ENCODE assay signal across 27 cellular contexts in the genomic region with DNA sequence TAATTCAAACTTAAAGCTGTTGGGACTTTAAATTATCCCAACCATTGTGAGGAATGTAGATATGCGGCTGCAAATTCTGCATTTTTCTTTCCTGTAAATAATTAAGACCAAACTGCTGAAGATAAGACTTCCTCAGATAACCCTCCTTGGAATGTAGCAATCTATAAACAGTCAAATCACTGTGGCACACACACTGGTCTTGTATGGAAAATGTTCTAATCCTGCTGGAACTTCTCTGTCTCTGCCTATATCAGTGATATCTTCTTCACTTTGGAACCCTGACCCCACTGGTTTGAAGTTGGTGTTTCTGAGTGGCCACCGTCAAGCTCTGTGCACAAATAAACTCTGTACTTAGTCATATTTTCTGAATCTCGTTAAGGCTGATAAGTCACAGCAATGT. TPM values are rescaled to one million over a fixed set of nuclear protein-coding genes. Genes with fewer than 3 reads are reported as not detected.
DNase-seq lines count a peak whose midpoint lies in the region; ATAC-seq, FAIRE-seq and TF ChIP-seq lines count a peak whose summit lies in the region.
"Had no signal": no experiment of that assay in that cellular context is flagged by ENCODE, and none has a peak within 500 bp of the region (broad histone marks: within the 10 kb centered on the region; RNA-seq: fewer than 3 reads in every experiment).

No MANE protein-coding gene starts in this region.

- TF ChIP-seq CTCF in liver (IDR thresholded peaks at IDR 0.05; ENCODE audit: low read depth, low read length, missing input control) (no peak), HepG2 (CRISPR knock-in tag; IDR thresholded peaks at IDR 0.05) (no peak), hepatocyte (IDR thresholded peaks at IDR 0.05; ENCODE audit: poor library complexity) (no peak), GM10248 (IDR thresholded peaks at IDR 0.05; ENCODE audit: control extremely low read depth, extremely low read depth, low read depth, missing control alignments) (no peak)

- no peak overlapping the region for H2AFZ ChIP-seq in HepG2 (ENCODE audit: low read length)
- no peak overlapping the region for H2AFZ ChIP-seq in hepatocyte
- H2AFZ ChIP-seq: GM23248 had no signal

- H3K9me3 ChIP-seq in liver (ENCODE audit: control insufficient read depth in 4 of 4, low read length in 3 of 4) (no peaks in the 10 kb centered on the region), HepG2 (ENCODE audit: low read length) (no peaks in the 10 kb centered on the region), hepatocyte (ENCODE audit: low read depth) (peaks cover 4% of the 10 kb centered on the region), mesodermal cell (ENCODE audit: control insufficient read depth, low read length) (peaks cover 6% of the 10 kb centered on the region)

- no peak overlapping the region for H3K9ac ChIP-seq in liver (ENCODE audit: low read depth in 1 of 2, low read length in 2 of 2)
- no peak overlapping the region for H3K9ac ChIP-seq in HepG2 (ENCODE audit: insufficient read depth, low read depth, low read length)
- H3K9ac ChIP-seq: BLaER1, GM23248 had no signal

- H3K27ac ChIP-seq in liver (ENCODE audit: low read depth in 1 of 2, low read length in 2 of 2) = peak overlapping the region in 1 of 2 donors; percentile 12
- no peak overlapping the region for H3K27ac ChIP-seq in HepG2 (ENCODE audit: extremely low read length, insufficient read depth, low read length)
- H3K27ac ChIP-seq in hepatocyte = peak overlapping the region; percentile 77
- H3K27ac ChIP-seq in mesodermal cell (ENCODE audit: low read depth, low read length, severe bottlenecking) = peak overlapping the region; percentile 62
- H3K27ac ChIP-seq: 22Rv1, BLaER1, GM23248, RWPE1 had no signal

- 68% methylated on average over 3 of the region's 3 CpGs for WGBS in liver
- 69% methylated on average over 3 of the region's 3 CpGs for WGBS in HepG2 (ENCODE audit: low lambda C conversion rate)
- whole genome bisulfite sequencing in hepatocyte (ENCODE audit: low lambda C conversion rate, missing lambda C conversion rate) = 19% methylated on average over 3 of the region's 3 CpGs
- 46 to 100% methylated on average over 1 to 2 of the region's 3 CpGs for WGBS in mesodermal cell (ENCODE audit: insufficient coverage in 2 of 2), 2 experiments

- no peaks in the 10 kb centered on the region for H3K9me2 ChIP-seq in hepatocyte (replicated peaks; ENCODE audit: insufficient read depth)

- TF ChIP-seq EP300 in HepG2 (IDR thresholded peaks at IDR 0.05; ENCODE audit: low read depth in 2 of 2, low read length in 2 of 2) = no peak
- TF ChIP-seq EP300 in HepG2 (CRISPR knock-in tag; IDR thresholded peaks at IDR 0.05; ENCODE audit: borderline replicate concordance) = no peak

- H3K4me2 ChIP-seq in HepG2 (ENCODE audit: low read depth, low read length) = no peak overlapping the region
- H3K4me2 ChIP-seq in hepatocyte = no peak overlapping the region
- H3K4me2 ChIP-seq: BLaER1 had no signal

- no peak for ATAC-seq in HepG2

- H3K36me3 ChIP-seq in liver (ENCODE audit: control insufficient read depth in 4 of 4, insufficient read depth in 3 of 4, low read depth in 1 of 4, low read length in 3 of 4) (no peaks in the 10 kb centered on the region), HepG2 (replicated peaks in 1 of 2; ENCODE audit: control insufficient read depth in 1 of 2, insufficient read depth in 2 of 2, low read length in 2 of 2) (no peaks in the 10 kb centered on the region), hepatocyte (replicated peaks; ENCODE audit: insufficient read depth, low read depth) (no peaks in the 10 kb centered on the region), mesodermal cell (ENCODE audit: control insufficient read depth, insufficient read depth, low read length) (no peaks in the 10 kb centered on the region)
- H3K36me3 ChIP-seq: HAP-1 had no signal

- BruUV-seq in HepG2 (replicated peaks; lab: Mats Ljungman, UMichigan) = no TSS peak

- H3K79me2 ChIP-seq in HepG2 (ENCODE audit: insufficient read depth, low read length) (no peaks in the 10 kb centered on the region), hepatocyte (no peaks in the 10 kb centered on the region)

- H4K20me1 ChIP-seq in HepG2 (ENCODE audit: insufficient read depth, low read length) (no peaks in the 10 kb centered on the region), hepatocyte (ENCODE audit: insufficient read depth, poor library complexity, severe bottlenecking) (no peaks in the 10 kb centered on the region)
- H4K20me1 ChIP-seq: BLaER1 had no signal

- no peak for FAIRE-seq in HepG2 (lab: Jason Lieb, UNC)
- FAIRE-seq: GM12892, HTR-8/SVneo had no signal

- no peaks in the 10 kb centered on the region for H3K4me1 ChIP-seq in liver (ENCODE audit: control insufficient read depth in 4 of 4, insufficient read depth in 4 of 4, low read length in 3 of 4)
- H3K4me1 ChIP-seq in HepG2 (ENCODE audit: insufficient read depth, low read length) = no peaks in the 10 kb centered on the region
- peaks cover 18% of the 10 kb centered on the region for H3K4me1 ChIP-seq in hepatocyte (ENCODE audit: insufficient read depth)
- peaks cover 10% of the 10 kb centered on the region for H3K4me1 ChIP-seq in mesodermal cell (ENCODE audit: control insufficient read depth, insufficient read depth, low read length, poor library complexity, severe bottlenecking)
- H3K4me1 ChIP-seq: HAP-1 had no signal

- CTCF ChIA-PET in HepG2 (lab: Yijun Ruan, JAX; ENCODE audit: low intra/inter-chr PET ratio, low total read pairs) (no interaction called here), GM10248 (lab: Yijun Ruan, JAX) (no interaction called here)

- no peak for TF ChIP-seq POLR2A in HepG2 (IDR thresholded peaks at IDR 0.05; ENCODE audit: insufficient read depth in 1 of 2, low read depth in 2 of 2, low read length in 2 of 2)

- H3K4me3 ChIP-seq in liver (ENCODE audit: low read depth in 1 of 3, low read length in 3 of 3) (no peak overlapping the region), HepG2 (replicated peaks in 1 of 3; ENCODE audit: insufficient read depth in 1 of 3, low read depth in 2 of 3, low read length in 3 of 3) (no peak overlapping the region), hepatocyte (no peak overlapping the region), mesodermal cell (ENCODE audit: extremely low read depth, insufficient read depth, low read length, poor library complexity, severe bottlenecking) (no peak overlapping the region)
- H3K4me3 ChIP-seq: BLaER1, GM23248, HAP-1 had no signal

- no peak for DNase-seq in HepG2 (ENCODE audit: low spot score)
- DNase-seq in hepatocyte (ENCODE audit: low spot score) = peak; percentile 35
- DNase-seq in stimulated activated naive CD4-positive, alpha-beta T cell (lab: John Stamatoyannopoulos, UW) = no peak
- DNase-seq in ecto neural progenitor cell (ENCODE audit: low spot score) = no peak
- no peak for DNase-seq in GM10248 (ENCODE audit: extremely low spot score)
- no peak for DNase-seq in SHP77 (lab: John Stamatoyannopoulos, UW)
- DNase-seq: ACHN; CD4-positive, alpha-beta T cell; COR-L47; DMS 273 treated with DMSO at 0.1 percent for 48 hours; DMS79 treated with DMSO at 0.1 percent for 48 hours; GM23248; NCI-H1105; NCI-H146; NCI-H2029; NCI-H2227 treated with DMSO at 0.1 percent for 48 hours; NCI-H510A treated with DMSO at 0.1 percent for 48 hours; NCI-H748 treated with DMSO at 0.1 percent for 48 hours; SIG-M5 had no signal

- intact Hi-C loops in HepG2 (cut with micrococcal nuclease; ENCODE audit: unreplicated experiment) = no loop called here

- H3K27me3 ChIP-seq in liver (ENCODE audit: control insufficient read depth in 4 of 4, insufficient read depth in 4 of 4, low read length in 3 of 4) = no peaks in the 10 kb centered on the region
- no peaks in the 10 kb centered on the region for H3K27me3 ChIP-seq in HepG2 (ENCODE audit: control insufficient read depth in 1 of 2, insufficient read depth in 2 of 2, low read length in 2 of 2)
- H3K27me3 ChIP-seq in hepatocyte = no peaks in the 10 kb centered on the region
- H3K27me3 ChIP-seq: BLaER1 had no signal

- TF ChIP-seq RAD21 in liver (IDR thresholded peaks at IDR 0.05) = no peak
- TF ChIP-seq RAD21 in HepG2 (CRISPR knock-in tag; IDR thresholded peaks at IDR 0.05) = no peak

- POLR2A ChIA-PET in HepG2 (lab: Yijun Ruan, JAX) = no interaction called here
- POLR2A ChIA-PET in GM10248 (lab: Yijun Ruan, JAX) = no interaction called here

- in situ Hi-C loops in HepG2 (cut with HindIII; ENCODE audit: extremely low pct_ligation_motif_present, low pct_unique_long_range_greater_than_20kb) = no loop called here

RNA-seq across cellular contexts. Expression of gene HSF2BP, which starts 32.9 kb away (rescaled TPM):
- total RNA-seq in liver (under 1 TPM; 0.14 to 0.33 TPM), HepG2 (2016; rRNA removed; fragmentation: Illumina TruSeq; extraction: Trizol) (1.6 and 2.2 TPM in 2 replicates), hepatocyte (1.4 and 2.1 TPM in 2 replicates)
- polyA plus RNA-seq in liver (under 1 TPM in 1 of 2 donors, not detected in 1; 0.16 TPM), HepG2 (2011; rRNA removed) (0.63 and 0.67 TPM in 2 replicates), hepatocyte (1.3 and 3.1 TPM in 2 replicates)
- 2.9 and 3.0 TPM in 2 replicates for total RNA-seq in HepG2 (2016; cell fraction: cytosol; rRNA removed; fragmentation: Illumina TruSeq; extraction: Trizol; ENCODE audit: low read depth)
- 1.8 and 2.1 TPM in 2 replicates for total RNA-seq in HepG2 (2016; cell fraction: insoluble cytoplasmic fraction; rRNA removed; fragmentation: Illumina TruSeq; extraction: Trizol)
- 1.7 and 2.1 TPM in 2 replicates for total RNA-seq in HepG2 (2016; cell fraction: membrane; rRNA removed; fragmentation: Illumina TruSeq; extraction: Trizol)
- total RNA-seq in HepG2 (2016; cell fraction: nucleus; rRNA removed; fragmentation: Illumina TruSeq; extraction: Trizol) = 1.6 and 2.4 TPM in 2 replicates
- 0.68 and 0.87 TPM in 2 replicates for polyA plus RNA-seq in HepG2 (2011; cell fraction: cytosol; rRNA removed)
- 0.98 and 1.1 TPM in 2 replicates for polyA plus RNA-seq in HepG2 (2011; cell fraction: nucleus; rRNA removed)
- polyA plus RNA-seq in HepG2 (2012) = 0.92 and 0.95 TPM in 2 replicates
- polyA plus RNA-seq in HepG2 (2016; cell fraction: cytosol; fragmentation: Illumina TruSeq; extraction: Trizol; ENCODE audit: low read depth) = 0.49 and 0.50 TPM in 2 replicates
- polyA plus RNA-seq in HepG2 (2016; cell fraction: insoluble cytoplasmic fraction; fragmentation: Illumina TruSeq; extraction: Trizol; ENCODE audit: low read depth) = 1.4 and 1.6 TPM in 2 replicates
- polyA plus RNA-seq in HepG2 (2016; cell fraction: membrane; fragmentation: Illumina TruSeq; extraction: Trizol; ENCODE audit: low read depth) = 0.49 and 0.94 TPM in 2 replicates
- polyA plus RNA-seq in HepG2 (2016; cell fraction: nucleus; fragmentation: Illumina TruSeq; extraction: Trizol; ENCODE audit: insufficient read depth, low read depth) = 0.75 and 1.5 TPM in 2 replicates
- polyA minus RNA-seq in HepG2 (2011; rRNA and poly(A)+ RNA removed; ENCODE audit: low replicate concordance) = 0.48 and 3.0 TPM in 2 replicates
- 0.69 TPM in 1 of 2 replicates, not detected in the other for polyA minus RNA-seq in HepG2 (2011; cell fraction: cytosol; rRNA and poly(A)+ RNA removed)
- 3.1 and 4.4 TPM in 2 replicates for polyA minus RNA-seq in HepG2 (2011; cell fraction: nucleus; rRNA and poly(A)+ RNA removed)
- 0.48 TPM for polyA plus RNA-seq in mesodermal cell (2013, experiment 1 of 2)
- polyA plus RNA-seq in mesodermal cell (2013, experiment 2 of 2) = 0.35 TPM

RNA-seq across cellular contexts. Expression of gene RRP1B, which starts 33.0 kb away (rescaled TPM):
- total RNA-seq in liver = 10 to 100 TPM in 1 of 2 donors, 1 to 10 TPM in 1; 9.2 to 12.6 TPM
- 1 to 10 TPM; 7.3 to 7.6 TPM for polyA plus RNA-seq in liver
- 46.2 and 58.2 TPM in 2 replicates for total RNA-seq in HepG2 (2016; rRNA removed; fragmentation: Illumina TruSeq; extraction: Trizol)
- total RNA-seq in HepG2 (2016; cell fraction: cytosol; rRNA removed; fragmentation: Illumina TruSeq; extraction: Trizol; ENCODE audit: low read depth) = 4.4 and 4.5 TPM in 2 replicates
- total RNA-seq in HepG2 (2016; cell fraction: insoluble cytoplasmic fraction; rRNA removed; fragmentation: Illumina TruSeq; extraction: Trizol) = 45.9 and 49.4 TPM in 2 replicates
- total RNA-seq in HepG2 (2016; cell fraction: membrane; rRNA removed; fragmentation: Illumina TruSeq; extraction: Trizol) = 16.5 and 16.9 TPM in 2 replicates
- 28.8 and 31.8 TPM in 2 replicates for total RNA-seq in HepG2 (2016; cell fraction: nucleus; rRNA removed; fragmentation: Illumina TruSeq; extraction: Trizol)
- polyA plus RNA-seq in HepG2 (2011; rRNA removed) = 16.3 TPM in 2 replicates
- 10.6 and 12.2 TPM in 2 replicates for polyA plus RNA-seq in HepG2 (2011; cell fraction: cytosol; rRNA removed)
- 17.2 and 19.0 TPM in 2 replicates for polyA plus RNA-seq in HepG2 (2011; cell fraction: nucleus; rRNA removed)
- polyA plus RNA-seq in HepG2 (2012) = 19.7 and 22.4 TPM in 2 replicates
- 1.9 and 2.3 TPM in 2 replicates for polyA plus RNA-seq in HepG2 (2016; cell fraction: cytosol; fragmentation: Illumina TruSeq; extraction: Trizol; ENCODE audit: low read depth)
- 45.7 and 50.1 TPM in 2 replicates for polyA plus RNA-seq in HepG2 (2016; cell fraction: insoluble cytoplasmic fraction; fragmentation: Illumina TruSeq; extraction: Trizol; ENCODE audit: low read depth)
- polyA plus RNA-seq in HepG2 (2016; cell fraction: membrane; fragmentation: Illumina TruSeq; extraction: Trizol; ENCODE audit: low read depth) = 7.9 and 8.4 TPM in 2 replicates
- 52.6 and 53.3 TPM in 2 replicates for polyA plus RNA-seq in HepG2 (2016; cell fraction: nucleus; fragmentation: Illumina TruSeq; extraction: Trizol; ENCODE audit: insufficient read depth, low read depth)
- 26.5 and 39.4 TPM in 2 replicates for polyA minus RNA-seq in HepG2 (2011; rRNA and poly(A)+ RNA removed; ENCODE audit: low replicate concordance)
- polyA minus RNA-seq in HepG2 (2011; cell fraction: cytosol; rRNA and poly(A)+ RNA removed) = 23.0 and 23.7 TPM in 2 replicates
- polyA minus RNA-seq in HepG2 (2011; cell fraction: nucleus; rRNA and poly(A)+ RNA removed) = 12.1 and 17.0 TPM in 2 replicates
- 19.2 and 20.3 TPM in 2 replicates for total RNA-seq in hepatocyte
- 16.5 and 18.6 TPM in 2 replicates for polyA plus RNA-seq in hepatocyte
- 27.5 TPM for polyA plus RNA-seq in mesodermal cell (2013, experiment 1 of 2)
- polyA plus RNA-seq in mesodermal cell (2013, experiment 2 of 2) = 24.2 TPM
